Comparison of ENCODE assay signal across 8 cellular contexts in genomic region chr10:29482591-29483421, GRCh38.
DNase-seq lines count a peak whose midpoint lies in the region; ATAC-seq, FAIRE-seq and TF ChIP-seq lines count a peak whose summit lies in the region.

No MANE protein-coding gene starts in this region.

- WGBS in esophagus muscularis mucosa, result 28% methylated on average over 14 of the region's 14 CpGs
- WGBS in pancreas, 2 donors, result 67 to 71% methylated on average over 13 to 14 of the region's 14 CpGs
- WGBS in body of pancreas, 2 donors, result 53 to 64% methylated on average over 14 of the region's 14 CpGs

- peak overlapping the region; percentile 52 to 73 (median 60) for H3K27ac ChIP-seq in esophagus muscularis mucosa (replicated peaks in 1 of 4)
- H3K27ac ChIP-seq in pancreas, result no peak overlapping the region
- no peak overlapping the region for H3K27ac ChIP-seq in body of pancreas

- TF ChIP-seq EP300 in esophagus muscularis mucosa (IDR thresholded peaks at IDR 0.05), result no peak

- ATAC-seq in pancreas (peak in 3 of 4 donors; percentile 46 to 57 (median 51)), body of pancreas (no peak)

- peaks cover 31 to 98% (median 89%) of the 10 kb centered on the region in 4 donors for H3K4me1 ChIP-seq in esophagus muscularis mucosa
- H3K4me1 ChIP-seq in pancreas, result no peaks in the 10 kb centered on the region
- H3K4me1 ChIP-seq in body of pancreas, result peaks cover 5% of the 10 kb centered on the region

- peaks cover 37 to 90% (median 76%) of the 10 kb centered on the region in 4 donors for H3K36me3 ChIP-seq in esophagus muscularis mucosa
- H3K36me3 ChIP-seq in pancreas, result peaks cover 3 to 17% (median 11%) of the 10 kb centered on the region in 3 donors
- peaks cover 3 to 14% of the 10 kb centered on the region in 2 donors for H3K36me3 ChIP-seq in body of pancreas (replicated peaks in 1 of 2; ENCODE audit: insufficient read depth in 1 of 2, low read depth in 2 of 2)

- TF ChIP-seq CTCF in esophagus muscularis mucosa (IDR thresholded peaks at IDR 0.05) (no peak), pancreas (IDR thresholded peaks at IDR 0.05) (no peak), body of pancreas (IDR thresholded peaks at IDR 0.05) (no peak)

- H3K4me3 ChIP-seq in esophagus muscularis mucosa (no peak overlapping the region), pancreas (no peak overlapping the region), body of pancreas (no peak overlapping the region)

- TF ChIP-seq POLR2A in esophagus muscularis mucosa (IDR thresholded peaks at IDR 0.05; ENCODE audit: low read depth) (no peak), body of pancreas (IDR thresholded peaks at IDR 0.05) (no peak)

- H3K9me3 ChIP-seq in esophagus muscularis mucosa (no peaks in the 10 kb centered on the region), pancreas (no peaks in the 10 kb centered on the region), body of pancreas (no peaks in the 10 kb centered on the region)

- H3K27me3 ChIP-seq in esophagus muscularis mucosa (no peaks in the 10 kb centered on the region), pancreas (no peaks in the 10 kb centered on the region), body of pancreas (no peaks in the 10 kb centered on the region)

- peak; percentile 38 for DNase-seq in stimulated activated CD4-positive, alpha-beta T cell treated with anti-CD3 and anti-CD28 coated beads, Interleukin-15, amount 100 ng/mL, for 24 hours
- DNase-seq in stimulated activated CD4-positive, alpha-beta T cell treated with anti-CD3 and anti-CD28 coated beads, Interleukin-4, amount 100 ng/mL, for 24 hours, result no peak
- DNase-seq in esophagus muscularis mucosa (ENCODE audit: extremely low spot score), result no peak
- no peak for DNase-seq in pancreas
- DNase-seq in central memory CD4-positive, alpha-beta T cell, result no peak
- DNase-seq in body of pancreas, result no peak
- DNase-seq in epidermal melanocyte (ENCODE audit: insufficient read length, low spot score), result no peak

- intact Hi-C loops in esophagus muscularis mucosa (cut with DNase I) (loop anchor here (1.0 kb wide), 1 partner anchor 8 kb away; no protein-coding TSS in a partner anchor), pancreas (cut with DNase I) (no loop called here), body of pancreas (cut with DNase I) (no loop called here)

- no peak for FAIRE-seq in pancreas (lab: Jason Lieb, UNC)

TF ChIP-seq in PFSK-1, 5 proteins besides CTCF, POLR2A, EP300 and RAD21:
- TF ChIP-seq REST (IDR thresholded peaks at IDR 0.05; ENCODE audit: insufficient read depth in 1 of 2, low read depth in 2 of 2, low read length in 2 of 2), result no peak
- peak; percentile 27 for TF ChIP-seq FOXP2 (optimal IDR thresholded peaks at IDR 0.05; ENCODE audit: borderline replicate concordance, extremely low read depth, extremely low read length, insufficient read depth)
- peak; percentile 38; the same call in 1 of the 2 replicates for TF ChIP-seq SIN3A (IDR thresholded peaks at IDR 0.05; ENCODE audit: borderline replicate concordance, insufficient read depth, low read length)
- no peak for TF ChIP-seq TAF1 (IDR thresholded peaks at IDR 0.05; ENCODE audit: borderline replicate concordance, insufficient read depth, low read length)
- TF ChIP-seq POLR2AphosphoS5 (IDR thresholded peaks at IDR 0.05; ENCODE audit: low read depth, low read length), result no peak

Comparison
In these comparisons a context has a peak if more than half of its experiments do, and no peak if none do; other contexts are left out.
1. H3K27ac ChIP-seq: peak in esophagus muscularis mucosa (4 of 4); none in pancreas (0 of 4) and body of pancreas (0 of 4).